ENCODE assay signal across 7 cellular contexts in genomic region chr9:127828262-127829031, GRCh38. TPM values are rescaled to one million over a fixed set of nuclear protein-coding genes. Genes with fewer than 3 reads are reported as not detected.
DNase-seq lines count a peak whose midpoint lies in the region; ATAC-seq and TF ChIP-seq lines count a peak whose summit lies in the region.

No MANE protein-coding gene starts in this region.

- peak; percentile 87 for ATAC-seq in left lung

- intact Hi-C loops in left lung (cut with DNase I) = no loop called here

- H3K4me1 ChIP-seq in left lung = peaks cover 23 to 74% of the 10 kb centered on the region in 2 donors

- H3K9me3 ChIP-seq in left lung = no peaks in the 10 kb centered on the region

- peaks cover 0 to 69% of the 10 kb centered on the region in 2 donors for H3K36me3 ChIP-seq in left lung

- H3K27ac ChIP-seq in left lung = peak overlapping the region; percentile 75 to 76

- H3K27me3 ChIP-seq in left lung = no peaks in the 10 kb centered on the region

- no peak for TF ChIP-seq CTCF in left lung (IDR thresholded peaks at IDR 0.05)

- peak overlapping the region in 1 of 2 donors; percentile 7 for H3K4me3 ChIP-seq in left lung

- DNase-seq in M059J (ENCODE audit: low read depth) = peak; percentile 59
- DNase-seq in dermis blood vessel endothelial cell = peak; percentile 79
- peak; percentile 83 to 90 for DNase-seq in left lung
- DNase-seq in stromal cell of bone marrow (ENCODE audit: low read depth) = peak; percentile 64
- no peak for DNase-seq in glomerular visceral epithelial cell (ENCODE audit: extremely low spot score)
- DNase-seq in T-helper 1 cell = no peak
- no peak for DNase-seq in NCI-H1105 treated with DMSO at 0.1 percent for 48 hours (lab: John Stamatoyannopoulos, UW)

RNA-seq across cellular contexts. Expression of gene FPGS, which starts 25.8 kb away (rescaled TPM):
- 46.2 and 76.4 TPM in 2 replicates for total RNA-seq in M059J (2014; rRNA removed; shearing (Covaris generic))
- total RNA-seq in dermis blood vessel endothelial cell (64.2 and 93.8 TPM in 2 replicates), left lung (10 to 100 TPM; 59.3 to 97.4 TPM)

RNA-seq across cellular contexts. Expression of gene ENG, which starts 26.0 kb away (rescaled TPM):
- 25.9 and 46.1 TPM in 2 replicates for total RNA-seq in M059J (2014; rRNA removed; shearing (Covaris generic))
- total RNA-seq in dermis blood vessel endothelial cell = 84.2 and 165 TPM in 2 replicates
- total RNA-seq in left lung = 100 to 1,000 TPM; 173 to 354 TPM

RNA-seq across cellular contexts. Expression of gene CDK9, which starts 42.6 kb away (rescaled TPM):
- 31.8 and 33.2 TPM in 2 replicates for total RNA-seq in M059J (2014; rRNA removed; shearing (Covaris generic))
- total RNA-seq in dermis blood vessel endothelial cell (102 and 116 TPM in 2 replicates), left lung (10 to 100 TPM; 78.8 to 83.4 TPM)

RNA-seq across cellular contexts. Expression of gene AK1, which starts 49.0 kb away (rescaled TPM):
- 58.5 and 86.3 TPM in 2 replicates for total RNA-seq in M059J (2014; rRNA removed; shearing (Covaris generic))
- total RNA-seq in dermis blood vessel endothelial cell = 22.0 and 42.2 TPM in 2 replicates
- total RNA-seq in left lung = 100 to 1,000 TPM; 111 to 264 TPM

RNA-seq across cellular contexts. Expression of gene SH2D3C, which starts 50.0 kb away (rescaled TPM):
- total RNA-seq in M059J (2014; rRNA removed; shearing (Covaris generic)) = 0.12 TPM in 1 of 2 replicates, not detected in the other
- total RNA-seq in dermis blood vessel endothelial cell = 77.8 and 95.6 TPM in 2 replicates
- 10 to 100 TPM; 21.7 to 41.9 TPM for total RNA-seq in left lung

Comparison
In these comparisons a context has a peak if more than half of its experiments do, and no peak if none do; other contexts are left out.
1. DNase-seq: peak in M059J (single experiment), dermis blood vessel endothelial cell (single experiment), left lung (2 of 2) and stromal cell of bone marrow (single experiment); none in glomerular visceral epithelial cell (single experiment), T-helper 1 cell (0 of 5) and NCI-H1105 treated with DMSO at 0.1 percent for 48 hours (single experiment).